9 cellular contexts compared by ENCODE assay signal in genomic region chr7:28623863-28624262, GRCh38.
A peak's percentile ranks its signal among the peaks of the same experiment; 100 is the strongest.
DNase-seq lines count a peak whose midpoint lies in the region; ATAC-seq and TF ChIP-seq lines count a peak whose summit lies in the region.
"Had no signal": no experiment of that assay in that cellular context is flagged by ENCODE, and none has a peak within 500 bp of the region (broad histone marks: within the 10 kb centered on the region; RNA-seq: fewer than 3 reads in every experiment).

No MANE protein-coding gene starts in this region.

- no peaks in the 10 kb centered on the region for H3K79me2 ChIP-seq in osteoblast (ENCODE audit: insufficient read depth, low read length)

- H3K4me3 Mint-ChIP-seq in effector memory CD8-positive, alpha-beta T cell: no peak overlapping the region

- H2AK5ac ChIP-seq in neuronal stem cell (ENCODE audit: low read depth, low read length): no peak overlapping the region

- peak overlapping the region; percentile 72 for H3K27ac ChIP-seq in osteoblast (ENCODE audit: low read depth, low read length)
- no peak overlapping the region for H3K27ac ChIP-seq in neuronal stem cell (replicated peaks; ENCODE audit: low read length)

- H4K20me1 ChIP-seq in osteoblast (ENCODE audit: insufficient read depth, low read length): no peaks in the 10 kb centered on the region

- H3K4me1 Mint-ChIP-seq in effector memory CD8-positive, alpha-beta T cell (ENCODE audit: low read depth in 2 of 2): no peaks in the 10 kb centered on the region

- H3K27me3 Mint-ChIP-seq in effector memory CD8-positive, alpha-beta T cell: peaks cover 16 to 22% of the 10 kb centered on the region in 2 donors

- H3K27me3 ChIP-seq in GM06990 (replicated peaks; ENCODE audit: control insufficient read depth, insufficient read depth, low read length) (no peaks in the 10 kb centered on the region), osteoblast (ENCODE audit: insufficient read depth, low read length) (no peaks in the 10 kb centered on the region), neuronal stem cell (ENCODE audit: control insufficient read depth in 3 of 3, insufficient read depth in 3 of 3, low read depth in 1 of 3, low read length in 3 of 3) (no peaks in the 10 kb centered on the region)

- H3K36me3 Mint-ChIP-seq in effector memory CD8-positive, alpha-beta T cell (ENCODE audit: insufficient read depth): no peaks in the 10 kb centered on the region

- H3K36me3 ChIP-seq in GM06990 (ENCODE audit: control insufficient read depth, insufficient read depth, low read length): no peaks in the 10 kb centered on the region
- no peaks in the 10 kb centered on the region for H3K36me3 ChIP-seq in osteoblast (ENCODE audit: insufficient read depth, low read length)
- no peaks in the 10 kb centered on the region for H3K36me3 ChIP-seq in neuronal stem cell (replicated peaks in 1 of 2; ENCODE audit: control insufficient read depth in 2 of 2, insufficient read depth in 2 of 2, low read length in 2 of 2)

- WGBS in neuronal stem cell (ENCODE audit: extremely low coverage in 2 of 2, insufficient read length in 2 of 2, insufficient replicate concordance in 1 of 2), 2 donors: no CpG with 5 or more reads among the region's 5 CpGs

- H2AFZ ChIP-seq in osteoblast (ENCODE audit: low read length) (no peak overlapping the region), neuronal stem cell (ENCODE audit: low read length) (no peak overlapping the region)

- H3K27ac Mint-ChIP-seq in effector memory CD8-positive, alpha-beta T cell: no peak overlapping the region

- peak; percentile 39 for TF ChIP-seq CTCF in GM06990 (IDR thresholded peaks at IDR 0.05; ENCODE audit: insufficient read depth, low read length, poor library complexity, severe bottlenecking)
- no peak for TF ChIP-seq CTCF in osteoblast (IDR thresholded peaks at IDR 0.05; ENCODE audit: extremely low read depth, low read depth, low read length)

- peak overlapping the region; percentile 68 for H3K4me2 ChIP-seq in osteoblast (ENCODE audit: insufficient read depth, low read length)
- H3K4me2 ChIP-seq in neuronal stem cell (ENCODE audit: insufficient read depth, low read length, poor library complexity, severe bottlenecking): no peak overlapping the region

- no peak overlapping the region for H3K23ac ChIP-seq in neuronal stem cell (ENCODE audit: low read depth, low read length, poor library complexity)

- H2BK5ac ChIP-seq in neuronal stem cell (ENCODE audit: low read length): no peak overlapping the region

- no peak overlapping the region for H2BK12ac ChIP-seq in neuronal stem cell (ENCODE audit: low read length)

- no peak overlapping the region for H2BK15ac ChIP-seq in neuronal stem cell (ENCODE audit: low read length)

- H3K79me1 ChIP-seq in neuronal stem cell (ENCODE audit: low read depth, low read length): no peaks in the 10 kb centered on the region

- H3K14ac ChIP-seq in neuronal stem cell (ENCODE audit: low read length): no peak overlapping the region

- no peaks in the 10 kb centered on the region for H3K9me3 Mint-ChIP-seq in effector memory CD8-positive, alpha-beta T cell

- H3K4me1 ChIP-seq in osteoblast (ENCODE audit: insufficient read depth, low read length) (peaks cover 52% of the 10 kb centered on the region), neuronal stem cell (ENCODE audit: control insufficient read depth in 2 of 2, insufficient read depth in 1 of 2, low read depth in 1 of 2, low read length in 2 of 2) (no peaks in the 10 kb centered on the region)

- H3K18ac ChIP-seq in neuronal stem cell (ENCODE audit: low read length): no peak overlapping the region

- H4K8ac ChIP-seq in neuronal stem cell (ENCODE audit: low read depth, low read length): no peak overlapping the region

- H3K9me3 ChIP-seq in osteoblast (ENCODE audit: low read depth, low read length) (no peaks in the 10 kb centered on the region), neuronal stem cell (replicated peaks in 1 of 2; ENCODE audit: control insufficient read depth in 2 of 2, insufficient read depth in 1 of 2, low read depth in 1 of 2, low read length in 2 of 2) (no peaks in the 10 kb centered on the region)

- H3K9ac ChIP-seq in neuronal stem cell (ENCODE audit: low read depth, low read length, poor library complexity): no peak overlapping the region

- no peak overlapping the region for H4K91ac ChIP-seq in neuronal stem cell (ENCODE audit: low read depth, low read length, poor library complexity)

- H3K4me3 ChIP-seq in GM06990 (replicated peaks; ENCODE audit: low read depth, low read length) (no peak overlapping the region), osteoblast (ENCODE audit: insufficient read depth, low read length) (no peak overlapping the region), neuronal stem cell (ENCODE audit: low read length in 2 of 2) (no peak overlapping the region)
- H3K4me3 ChIP-seq: lung had no signal

- H2BK120ac ChIP-seq in neuronal stem cell (ENCODE audit: low read depth, low read length): no peak overlapping the region

- no peak for ATAC-seq in GM19023 (IDR thresholded peaks at IDR 0.05; ENCODE audit: unreplicated experiment)
- no peak for ATAC-seq in effector memory CD8-positive, alpha-beta T cell (replicated peaks)

- no peak overlapping the region for H3K4ac ChIP-seq in neuronal stem cell (ENCODE audit: low read length)

- DNase-seq in GM06990 (ENCODE audit: extremely low read depth, insufficient read length) (no peak), NCI-H1436 (lab: John Stamatoyannopoulos, UW) (peak; percentile 7), cerebellar cortex (ENCODE audit: low spot score) (peak; percentile 40), osteoblast (ENCODE audit: insufficient read length, low spot score, missing footprints) (no peak), NCI-H187 treated with DMSO at 0.1 percent for 48 hours (lab: John Stamatoyannopoulos, UW) (no peak), neuronal stem cell (ENCODE audit: low spot score) (no peak)
- DNase-seq in effector memory CD8-positive, alpha-beta T cell: no peak

Comparison
In these comparisons a context has a peak if more than half of its experiments do, and no peak if none do; other contexts are left out.
1. DNase-seq: peak in NCI-H1436 (single experiment) and cerebellar cortex (single experiment); none in GM06990 (single experiment), osteoblast (single experiment), NCI-H187 treated with DMSO at 0.1 percent for 48 hours (single experiment), neuronal stem cell (single experiment) and effector memory CD8-positive, alpha-beta T cell (0 of 3).